ENCODE assay signal across 26 cellular contexts in the genomic region with DNA sequence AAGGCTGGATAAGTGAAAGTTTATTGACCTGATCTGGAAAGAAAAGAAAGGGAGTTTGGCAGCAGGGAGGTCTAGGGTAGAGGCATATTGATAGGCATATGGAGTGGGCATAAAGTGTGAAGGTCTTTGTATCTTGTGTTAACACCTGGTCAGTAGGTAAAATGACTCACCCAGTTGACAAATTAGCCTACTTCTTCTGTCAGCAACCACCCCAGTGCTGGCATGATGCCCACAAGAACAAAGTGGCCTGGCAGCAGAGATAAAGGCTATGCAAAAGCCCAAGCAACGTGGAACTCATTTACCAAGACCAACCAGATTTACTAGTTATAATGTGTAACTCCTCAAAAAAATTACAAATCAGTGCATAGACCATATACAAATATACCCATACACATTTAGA. TPM values are rescaled to one million over a fixed set of nuclear protein-coding genes. Genes with fewer than 3 reads are reported as not detected.
DNase-seq lines count a peak whose midpoint lies in the region; ATAC-seq and TF ChIP-seq lines count a peak whose summit lies in the region.
"Had no signal": no experiment of that assay in that cellular context is flagged by ENCODE, and none has a peak within 500 bp of the region (broad histone marks: within the 10 kb centered on the region; RNA-seq: fewer than 3 reads in every experiment).

No MANE protein-coding gene starts in this region.

- TF ChIP-seq POLR2A in body of pancreas (IDR thresholded peaks at IDR 0.05) = no peak

- H3K27ac ChIP-seq in body of pancreas = peak overlapping the region; percentile 65 to 89 (median 84)
- H3K27ac ChIP-seq: heart right ventricle, KMS-11 had no signal

- no peaks in the 10 kb centered on the region for H3K9me3 ChIP-seq in body of pancreas
- H3K9me3 ChIP-seq in mucosa of descending colon = no peaks in the 10 kb centered on the region

- no peak overlapping the region for H3K4me3 Mint-ChIP-seq in Calu3 (ENCODE audit: low read depth, unreplicated experiment)
- H3K4me3 Mint-ChIP-seq: activated CD4-positive, alpha-beta T cell treated with anti-CD3 and anti-CD28 coated beads for 36 hours; natural killer cell treated with Interleukin-12 subunit alpha and Interleukin-12 subunit beta and Interleukin-15 and Interleukin-18, amount 100 ng/mL, for 72 hours; stimulated activated memory B cell treated with anti-CD40 and anti-IgM and Interleukin-4, amounts not matched to agents 10 μg/mL and 1 μg/mL and 100 μg/mL, for 72 hours had no signal

- ATAC-seq in body of pancreas = peak; percentile 99
- ATAC-seq in mucosa of descending colon = peak; percentile 51
- ATAC-seq: activated CD4-positive, alpha-beta T cell treated with anti-CD3 and anti-CD28 coated beads for 36 hours; heart right ventricle; left lobe of liver; natural killer cell treated with Interleukin-12 subunit alpha and Interleukin-12 subunit beta and Interleukin-15 and Interleukin-18, amount 100 ng/mL, for 72 hours; stimulated activated memory B cell treated with anti-CD40 and anti-IgM and Interleukin-4, amounts not matched to agents 10 μg/mL and 1 μg/mL and 100 μg/mL, for 72 hours had no signal

- H3K9me3 Mint-ChIP-seq in Calu3 (ENCODE audit: low read depth, unreplicated experiment) = peaks cover 2% of the 10 kb centered on the region
- H3K9me3 Mint-ChIP-seq: stimulated activated memory B cell treated with anti-CD40 and anti-IgM and Interleukin-4, amounts not matched to agents 10 μg/mL and 1 μg/mL and 100 μg/mL, for 72 hours had no signal

- no peak overlapping the region for H3K27ac Mint-ChIP-seq in Calu3 (ENCODE audit: unreplicated experiment)
- H3K27ac Mint-ChIP-seq: activated CD4-positive, alpha-beta T cell treated with anti-CD3 and anti-CD28 coated beads for 36 hours; natural killer cell treated with Interleukin-12 subunit alpha and Interleukin-12 subunit beta and Interleukin-15 and Interleukin-18, amount 100 ng/mL, for 72 hours; stimulated activated memory B cell treated with anti-CD40 and anti-IgM and Interleukin-4, amounts not matched to agents 10 μg/mL and 1 μg/mL and 100 μg/mL, for 72 hours had no signal

- H3K4me1 ChIP-seq in body of pancreas (peaks cover 23% of the 10 kb centered on the region), mucosa of descending colon (ENCODE audit: low read depth) (no peaks in the 10 kb centered on the region)
- H3K4me1 ChIP-seq: heart right ventricle had no signal

- 3 to 10% methylated on average over 1 of the region's 1 CpG for WGBS in body of pancreas, 2 donors

- peaks cover 35% of the 10 kb centered on the region for H3K27me3 Mint-ChIP-seq in Calu3 (ENCODE audit: unreplicated experiment)

- TF ChIP-seq CTCF in Calu3 (IDR thresholded peaks at IDR 0.05; ENCODE audit: unreplicated experiment) (no peak), LNCaP clone FGC (IDR thresholded peaks at IDR 0.05; ENCODE audit: control insufficient read depth, extremely low read depth, insufficient read depth) (no peak), body of pancreas (IDR thresholded peaks at IDR 0.05) (no peak), mucosa of descending colon (IDR thresholded peaks at IDR 0.05) (no peak)

- H3K36me3 ChIP-seq in body of pancreas (replicated peaks in 1 of 2; ENCODE audit: insufficient read depth in 1 of 2, low read depth in 2 of 2) (no peaks in the 10 kb centered on the region), mucosa of descending colon (ENCODE audit: low read depth) (no peaks in the 10 kb centered on the region)
- H3K36me3 ChIP-seq: heart right ventricle had no signal

- no peaks in the 10 kb centered on the region for H3K36me3 Mint-ChIP-seq in Calu3 (ENCODE audit: insufficient read depth, unreplicated experiment)
- H3K36me3 Mint-ChIP-seq: natural killer cell treated with Interleukin-12 subunit alpha and Interleukin-12 subunit beta and Interleukin-15 and Interleukin-18, amount 100 ng/mL, for 72 hours; stimulated activated memory B cell treated with anti-CD40 and anti-IgM and Interleukin-4, amounts not matched to agents 10 μg/mL and 1 μg/mL and 100 μg/mL, for 72 hours had no signal

- no peaks in the 10 kb centered on the region for H3K27me3 ChIP-seq in body of pancreas

- DNase-seq in Calu3 (peak; percentile 88), LNCaP clone FGC (ENCODE audit: low read depth) (peak; percentile 32), body of pancreas (peak; percentile 95 to 97 (median 97)), mucosa of descending colon (peak; percentile 31 to 71 (median 56)), midbrain (lab: John Stamatoyannopoulos, UW) (no peak), Ammon's horn (ENCODE audit: low spot score) (no peak), NCI-H2107 treated with DMSO at 0.1 percent for 48 hours (lab: John Stamatoyannopoulos, UW; ENCODE audit: unreplicated experiment) (no peak), HCEC 1CT (no peak)
- DNase-seq: activated CD4-positive, alpha-beta T cell treated with anti-CD3 and anti-CD28 coated beads for 36 hours; activated gamma-delta T cell; C1 segment of cervical spinal cord; cerebellar nuclear complex; foreskin fibroblast; NCI-H1048; NCI-H1694 treated with DMSO at 0.1 percent for 48 hours; NCI-H82; SIG-M5; stimulated activated CD4-positive, alpha-beta T cell treated with anti-CD3 and anti-CD28 coated beads, Interleukin-2, amount 100 ng/mL, for 48 hours had no signal

- CTCF ChIA-PET in Calu3 (lab: Charles Lee) = no interaction called here

- intact Hi-C loops in Calu3 (cut with micrococcal nuclease; ENCODE audit: unreplicated experiment) (no loop called here), body of pancreas (cut with DNase I) (no loop called here), mucosa of descending colon (cut with DNase I, micrococcal nuclease) (no loop called here)

- peaks cover 17% of the 10 kb centered on the region for H3K4me1 Mint-ChIP-seq in Calu3 (ENCODE audit: low read depth, unreplicated experiment)
- H3K4me1 Mint-ChIP-seq: activated CD4-positive, alpha-beta T cell treated with anti-CD3 and anti-CD28 coated beads for 36 hours; stimulated activated memory B cell treated with anti-CD40 and anti-IgM and Interleukin-4, amounts not matched to agents 10 μg/mL and 1 μg/mL and 100 μg/mL, for 72 hours had no signal

- no peak overlapping the region for H3K4me3 ChIP-seq in LNCaP clone FGC (ENCODE audit: low read depth, low read length)
- no peak overlapping the region for H3K4me3 ChIP-seq in body of pancreas
- no peak overlapping the region for H3K4me3 ChIP-seq in mucosa of descending colon
- H3K4me3 ChIP-seq: heart right ventricle had no signal

- BruUV-seq in Calu3 (replicated peaks; lab: Mats Ljungman, UMichigan) = no TSS peak

RNA-seq across cellular contexts. Expression of a gene that starts 4.9 kb away (rescaled TPM):
- total RNA-seq in Calu3 (2022) (not detected in 2 replicates), body of pancreas (not detected), mucosa of descending colon (not detected)
- total RNA-seq: activated CD4-positive, alpha-beta T cell treated with anti-CD3 and anti-CD28 coated beads for 36 hours; heart right ventricle; left lobe of liver; natural killer cell treated with Interleukin-12 subunit alpha and Interleukin-12 subunit beta and Interleukin-15 and Interleukin-18, amount 100 ng/mL, for 72 hours; OCI-LY7; osteocyte; temporal lobe had no signal

RNA-seq across cellular contexts. Expression of a gene that starts 5.5 kb away (rescaled TPM):
- total RNA-seq in Calu3 (2022) (not detected in 2 replicates), body of pancreas (not detected), mucosa of descending colon (not detected)
- total RNA-seq: activated CD4-positive, alpha-beta T cell treated with anti-CD3 and anti-CD28 coated beads for 36 hours; heart right ventricle; left lobe of liver; natural killer cell treated with Interleukin-12 subunit alpha and Interleukin-12 subunit beta and Interleukin-15 and Interleukin-18, amount 100 ng/mL, for 72 hours; OCI-LY7; osteocyte; temporal lobe had no signal

RNA-seq across cellular contexts. Expression of a gene that starts 28.6 kb away (rescaled TPM):
- total RNA-seq in Calu3 (2022) (not detected in 2 replicates), body of pancreas (not detected), mucosa of descending colon (not detected)
- total RNA-seq: activated CD4-positive, alpha-beta T cell treated with anti-CD3 and anti-CD28 coated beads for 36 hours; heart right ventricle; left lobe of liver; natural killer cell treated with Interleukin-12 subunit alpha and Interleukin-12 subunit beta and Interleukin-15 and Interleukin-18, amount 100 ng/mL, for 72 hours; OCI-LY7; temporal lobe had no signal

RNA-seq across cellular contexts. Expression of a gene that starts 50.5 kb away (rescaled TPM):
- 178 and 197 TPM in 2 replicates for total RNA-seq in Calu3 (2022)
- total RNA-seq in body of pancreas = 100 to 1,000 TPM; 138 to 153 TPM
- 100 to 1,000 TPM; 207 to 228 (median 218) TPM for total RNA-seq in mucosa of descending colon

Comparison
In these comparisons a context has a peak if more than half of its experiments do, and no peak if none do; other contexts are left out.
1. DNase-seq: peak in Calu3 (single experiment), LNCaP clone FGC (single experiment), body of pancreas (4 of 4) and mucosa of descending colon (3 of 3); none in midbrain (single experiment), Ammon's horn (single experiment), NCI-H2107 treated with DMSO at 0.1 percent for 48 hours (single experiment) and HCEC 1CT (single experiment).